ENCODE assay signal across 7 cellular contexts in the genomic region with DNA sequence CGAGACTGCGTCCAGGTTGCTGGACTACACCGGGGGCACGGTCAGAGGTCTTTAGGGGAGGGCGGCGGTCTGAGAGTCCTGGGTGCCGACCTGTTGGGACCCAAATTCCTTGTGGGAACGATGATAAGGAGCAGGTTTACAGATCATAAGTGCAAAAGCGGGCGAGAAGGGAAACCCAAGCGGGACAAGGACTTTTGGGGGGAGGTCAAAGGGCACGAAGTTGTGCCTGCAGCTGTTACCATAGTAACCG. TPM values are rescaled to one million over a fixed set of nuclear protein-coding genes. Genes with fewer than 3 reads are reported as not detected.
A peak's percentile ranks its signal among the peaks of the same experiment; 100 is the strongest.
DNase-seq lines count a peak whose midpoint lies in the region; ATAC-seq and TF ChIP-seq lines count a peak whose summit lies in the region.

No MANE protein-coding gene starts in this region.

- peaks cover 17% of the 10 kb centered on the region for H3K36me3 ChIP-seq in thoracic aorta

- peaks cover 13 to 22% of the 10 kb centered on the region in 2 donors for H3K4me1 ChIP-seq in thoracic aorta (ENCODE audit: control insufficient read depth in 1 of 2, low read depth in 2 of 2)

- H3K4me3 Mint-ChIP-seq in effector memory CD8-positive, alpha-beta T cell: peak overlapping the region; percentile 94 to 98
- peak overlapping the region; percentile 99 for H3K4me3 Mint-ChIP-seq in nephron progenitor cell

- H3K27ac Mint-ChIP-seq in effector memory CD8-positive, alpha-beta T cell: peak overlapping the region; percentile 99
- H3K27ac Mint-ChIP-seq in nephron progenitor cell: peak overlapping the region; percentile 100

- no peaks in the 10 kb centered on the region for H3K27me3 ChIP-seq in thoracic aorta (replicated peaks; ENCODE audit: insufficient read depth)

- TF ChIP-seq CTCF in nephron progenitor cell (IDR thresholded peaks at IDR 0.05) (no peak), thoracic aorta (IDR thresholded peaks at IDR 0.05) (no peak)

- H3K4me3 ChIP-seq in thoracic aorta: peak overlapping the region; percentile 98

- no peaks in the 10 kb centered on the region for H3K9me3 ChIP-seq in thoracic aorta

- no peaks in the 10 kb centered on the region for H3K9me3 Mint-ChIP-seq in effector memory CD8-positive, alpha-beta T cell
- H3K9me3 Mint-ChIP-seq in nephron progenitor cell: no peaks in the 10 kb centered on the region

- H3K27me3 Mint-ChIP-seq in effector memory CD8-positive, alpha-beta T cell: no peaks in the 10 kb centered on the region
- no peaks in the 10 kb centered on the region for H3K27me3 Mint-ChIP-seq in nephron progenitor cell (ENCODE audit: low read depth, poor library complexity)

- H3K36me3 Mint-ChIP-seq in effector memory CD8-positive, alpha-beta T cell (ENCODE audit: insufficient read depth): peaks cover 58% of the 10 kb centered on the region
- H3K36me3 Mint-ChIP-seq in nephron progenitor cell (ENCODE audit: low read depth): peaks cover 49% of the 10 kb centered on the region

- peaks cover 30 to 33% of the 10 kb centered on the region in 2 donors for H3K4me1 Mint-ChIP-seq in effector memory CD8-positive, alpha-beta T cell (ENCODE audit: low read depth in 2 of 2)
- H3K4me1 Mint-ChIP-seq in nephron progenitor cell: peaks cover 48% of the 10 kb centered on the region

- peak; percentile 78 for DNase-seq in activated CD4-positive, CD25-positive, alpha-beta regulatory T cell treated with anti-CD3 and anti-CD28 coated beads, Interleukin-2, amount 50 U/mL, for 72 hours
- peak in 2 of 3 experiments; percentile 84 to 88 for DNase-seq in effector memory CD8-positive, alpha-beta T cell
- DNase-seq in nephron progenitor cell (peak; percentile 75), thoracic aorta (ENCODE audit: low spot score) (peak; percentile 82), AG08395 (ENCODE audit: low spot score) (no peak), hepatic stellate cell (ENCODE audit: low spot score) (no peak)

- peak overlapping the region; percentile 98 to 99 for H3K27ac ChIP-seq in thoracic aorta

- ATAC-seq in HG03039 (IDR thresholded peaks at IDR 0.05; ENCODE audit: unreplicated experiment) (peak; percentile 36), thoracic aorta (ENCODE audit: insufficient number of reproducible peaks, low FRiP score, low read depth) (no peak)
- ATAC-seq in effector memory CD8-positive, alpha-beta T cell (replicated peaks): no peak

RNA-seq across cellular contexts. Expression of gene GNL1, which starts 0.3 kb away (rescaled TPM):
- total RNA-seq in thoracic aorta: 10 to 100 TPM; 32.9 to 39.0 TPM

RNA-seq across cellular contexts. Expression of gene PRR3, which starts 0.5 kb away (rescaled TPM):
- 10 to 100 TPM in 1 of 2 donors, 1 to 10 TPM in 1; 4.2 to 10.4 TPM for total RNA-seq in thoracic aorta

RNA-seq across cellular contexts. Expression of gene ABCF1, which starts 14.6 kb away (rescaled TPM):
- 10 to 100 TPM; 24.2 to 52.1 TPM for total RNA-seq in thoracic aorta

Comparison
In these comparisons a context has a peak if more than half of its experiments do, and no peak if none do; other contexts are left out.
1. DNase-seq: peak in activated CD4-positive, CD25-positive, alpha-beta regulatory T cell treated with anti-CD3 and anti-CD28 coated beads, Interleukin-2, amount 50 U/mL, for 72 hours (single experiment), effector memory CD8-positive, alpha-beta T cell (2 of 3), nephron progenitor cell (single experiment) and thoracic aorta (single experiment); none in AG08395 (single experiment) and hepatic stellate cell (single experiment).